ENCODE assay signal across 8 cellular contexts in genomic region chr9:137188490-137189296, GRCh38. TPM values are rescaled to one million over a fixed set of nuclear protein-coding genes. Genes with fewer than 3 reads are reported as not detected.
DNase-seq lines count a peak whose midpoint lies in the region; ATAC-seq and TF ChIP-seq lines count a peak whose summit lies in the region.

Gene ANAPC2, minus strand, starts transcription at chr9:137188560. Its CDS starts 28 bp downstream, at chr9:137188532.
Gene SSNA1, plus strand, starts transcription at chr9:137188676. Its CDS starts 51 bp downstream, at chr9:137188727.

- peak; percentile 55; the same call in 1 of the 2 replicates for TF ChIP-seq RAD21 in Ishikawa (IDR thresholded peaks at IDR 0.05; ENCODE audit: low read depth)

- peak within 1 kb of the TSS; percentile 92 to 96 (median 94) for H3K4me3 Mint-ChIP-seq in naive B cell
- peak within 1 kb of the TSS; percentile 95 for H3K4me3 Mint-ChIP-seq in stimulated activated memory B cell treated with anti-CD40 and anti-IgM and Interleukin-4, amounts not matched to agents 10 μg/mL and 1 μg/mL and 100 μg/mL, for 72 hours

- DNase-seq in DMS53 (lab: John Stamatoyannopoulos, UW) (peak; percentile 98), Panc1 (ENCODE audit: low read depth, low spot score) (peak; percentile 55), esophagus squamous epithelium (lab: John Stamatoyannopoulos, UW) (peak; percentile 62), naive B cell (peak; percentile 93)
- peak; percentile 97 for DNase-seq in activated T-cell treated with anti-CD3 and anti-CD28 coated beads, Interleukin-2, amount 50 U/mL, for 48 hours

- H3K4me1 ChIP-seq in Panc1 (ENCODE audit: control insufficient read depth, insufficient read depth, low read length) (peaks cover 28% of the 10 kb centered on the region), esophagus squamous epithelium (peaks cover 41 to 74% (median 43%) of the 10 kb centered on the region in 3 donors)

- peak within 1 kb of the TSS; percentile 74 for H3K27ac ChIP-seq in Panc1 (ENCODE audit: low read length)
- H3K27ac ChIP-seq in esophagus squamous epithelium, result peak within 1 kb of the TSS; percentile 85 to 99 (median 98)

- intact Hi-C loops in Panc1 (cut with micrococcal nuclease; ENCODE audit: unreplicated experiment), result no loop called here
- intact Hi-C loops in esophagus squamous epithelium (cut with DNase I), result loop anchor here (10.0 kb wide), 1 partner anchor 46 kb away; the partner anchor contains the start of gene SLC34A3

- no peaks in the 10 kb centered on the region; the same call in 1 of the 2 replicates for H3K36me3 ChIP-seq in Panc1 (ENCODE audit: control insufficient read depth, insufficient read depth, low read length)
- peaks cover 25 to 79% (median 32%) of the 10 kb centered on the region in 3 donors for H3K36me3 ChIP-seq in esophagus squamous epithelium

- ATAC-seq in GM21529 (IDR thresholded peaks at IDR 0.05; ENCODE audit: unreplicated experiment) (peak; percentile 68), Panc1 (peak; percentile 88), naive B cell (ENCODE audit: low read depth in 2 of 2) (peak; percentile 80 to 81)
- ATAC-seq in stimulated activated memory B cell treated with anti-CD40 and anti-IgM and Interleukin-4, amounts not matched to agents 10 μg/mL and 1 μg/mL and 100 μg/mL, for 72 hours, result peak; percentile 91

- 0% methylated on average over 25 of the region's 98 CpGs; no CpG with 5 or more reads in 1 of the 2 donors for WGBS in esophagus squamous epithelium, 2 donors

- H3K36me3 Mint-ChIP-seq in naive B cell, result peaks cover 0 to 8% of the 10 kb centered on the region in 2 donors
- peaks cover 23% of the 10 kb centered on the region for H3K36me3 Mint-ChIP-seq in stimulated activated memory B cell treated with anti-CD40 and anti-IgM and Interleukin-4, amounts not matched to agents 10 μg/mL and 1 μg/mL and 100 μg/mL, for 72 hours

- H3K9me3 ChIP-seq in Panc1 (ENCODE audit: control insufficient read depth, insufficient read depth, low read depth, low read length) (no peaks in the 10 kb centered on the region), esophagus squamous epithelium (no peaks in the 10 kb centered on the region)

- peak in 3 of 4 donors; percentile 89 to 93 (median 92) for TF ChIP-seq POLR2A in esophagus squamous epithelium (IDR thresholded peaks at IDR 0.05)

- in situ Hi-C loops in Panc1 (cut with HindIII; ENCODE audit: low pct_unique_long_range_greater_than_20kb, low sequenced_read_pairs), result no loop called here

- H3K27me3 ChIP-seq in Panc1 (ENCODE audit: control insufficient read depth, insufficient read depth, low read length) (no peaks in the 10 kb centered on the region), esophagus squamous epithelium (no peaks in the 10 kb centered on the region)

- no peaks in the 10 kb centered on the region for H3K27me3 Mint-ChIP-seq in naive B cell
- no peaks in the 10 kb centered on the region for H3K27me3 Mint-ChIP-seq in stimulated activated memory B cell treated with anti-CD40 and anti-IgM and Interleukin-4, amounts not matched to agents 10 μg/mL and 1 μg/mL and 100 μg/mL, for 72 hours

- POLR2A ChIA-PET in Panc1 (lab: Charles Lee), result interaction anchor here (0.6 kb wide), 1 partner anchor 13 kb away, joined by 3 read pairs; no protein-coding TSS in a partner anchor

- H3K4me1 Mint-ChIP-seq in naive B cell, result peaks cover 28 to 47% (median 40%) of the 10 kb centered on the region in 3 donors
- H3K4me1 Mint-ChIP-seq in stimulated activated memory B cell treated with anti-CD40 and anti-IgM and Interleukin-4, amounts not matched to agents 10 μg/mL and 1 μg/mL and 100 μg/mL, for 72 hours, result peaks cover 56% of the 10 kb centered on the region

- H3K4me3 ChIP-seq in Panc1 (ENCODE audit: low read depth in 2 of 2, low read length in 2 of 2) (peak within 1 kb of the TSS; percentile 88 to 89), esophagus squamous epithelium (peak within 1 kb of the TSS; percentile 78 to 100 (median 88))

- H3K27ac Mint-ChIP-seq in naive B cell, result peak within 1 kb of the TSS; percentile 94 to 99 (median 97)
- peak within 1 kb of the TSS; percentile 87 for H3K27ac Mint-ChIP-seq in stimulated activated memory B cell treated with anti-CD40 and anti-IgM and Interleukin-4, amounts not matched to agents 10 μg/mL and 1 μg/mL and 100 μg/mL, for 72 hours

- H3K9me3 Mint-ChIP-seq in naive B cell, result no peaks in the 10 kb centered on the region
- H3K9me3 Mint-ChIP-seq in stimulated activated memory B cell treated with anti-CD40 and anti-IgM and Interleukin-4, amounts not matched to agents 10 μg/mL and 1 μg/mL and 100 μg/mL, for 72 hours, result no peaks in the 10 kb centered on the region

- no peak for TF ChIP-seq EP300 in Ishikawa (IDR thresholded peaks at IDR 0.05; ENCODE audit: borderline replicate concordance)

- BruUV-seq in Panc1 (replicated peaks; lab: Mats Ljungman, UMichigan), result TSS peak; percentile 98

- CTCF ChIA-PET in Panc1 (lab: Charles Lee), result interaction anchor here (1.1 to 1.2 kb wide), 2 partner anchors 10 to 14 kb away, joined by 3 to 4 read pairs; no protein-coding TSS in a partner anchor

- peak; percentile 60; the same call in 1 of the 2 replicates for TF ChIP-seq CTCF in Panc1 (IDR thresholded peaks at IDR 0.05)
- peak in 4 of 6 experiments; percentile 16 to 73 (median 36) for TF ChIP-seq CTCF in esophagus squamous epithelium (IDR thresholded peaks at IDR 0.05)

TF ChIP-seq in Ishikawa, 13 proteins besides CTCF, POLR2A, EP300 and RAD21:
- TF ChIP-seq USF1 (IDR thresholded peaks at IDR 0.05) (peak; percentile 44), TCF12 (IDR thresholded peaks at IDR 0.05; ENCODE audit: low read depth) (no peak; the same call in 1 of the 2 replicates), CEBPB (IDR thresholded peaks at IDR 0.05) (no peak), NFIC (IDR thresholded peaks at IDR 0.05) (peak; percentile 59; the same call in 1 of the 2 replicates), TEAD4 (IDR thresholded peaks at IDR 0.05) (peak; percentile 53), MAX (IDR thresholded peaks at IDR 0.05) (peak; percentile 79), CREB1 (IDR thresholded peaks at IDR 0.05; ENCODE audit: low read depth) (peak; percentile 100), FOXM1 (IDR thresholded peaks at IDR 0.05; ENCODE audit: borderline replicate concordance, low read depth) (no peak), EGR1 (IDR thresholded peaks at IDR 0.05) (0 out of 2 replicates have a peak, but pooled peaks have one; percentile 29), REST (IDR thresholded peaks at IDR 0.05; ENCODE audit: low read depth) (0 out of 2 replicates have a peak, but pooled peaks have one; percentile 2), ZBTB7A (IDR thresholded peaks at IDR 0.05; ENCODE audit: low read depth) (peak; percentile 36), YY1 (IDR thresholded peaks at IDR 0.05; ENCODE audit: low read depth) (peak; percentile 90), TAF1 (IDR thresholded peaks at IDR 0.05; ENCODE audit: low read depth) (peak; percentile 53)

RNA-seq across cellular contexts. Expression of gene ANAPC2, which starts in this region (rescaled TPM):
- total RNA-seq in Panc1 (2021; ENCODE audit: unreplicated experiment) (46.0 TPM), esophagus squamous epithelium (10 to 100 TPM; 14.0 to 34.1 (median 25.1) TPM)
- 48.2 TPM for polyA plus RNA-seq in Panc1 (2012; ENCODE audit: insufficient read length)
- 1 to 10 TPM; 6.1 to 9.3 (median 7.5) TPM for polyA plus RNA-seq in naive B cell (ENCODE audit: low read depth in 6 of 6)

RNA-seq across cellular contexts. Expression of gene SSNA1, which starts in this region (rescaled TPM):
- 86.9 TPM for total RNA-seq in Panc1 (2021; ENCODE audit: unreplicated experiment)
- 159 TPM for polyA plus RNA-seq in Panc1 (2012; ENCODE audit: insufficient read length)
- 100 to 1,000 TPM in 2 of 4 donors, 10 to 100 TPM in 2; 67.1 to 124 (median 96.7) TPM for total RNA-seq in esophagus squamous epithelium
- polyA plus RNA-seq in naive B cell (ENCODE audit: low read depth in 6 of 6), result 100 to 1,000 TPM; 112 to 145 (median 132) TPM

Comparison
In these comparisons a context has a peak if more than half of its experiments do, and no peak if none do; other contexts are left out.
1. Peak in every context shown above with its lines: DNase-seq, ATAC-seq, H3K4me3 ChIP-seq and H3K27ac ChIP-seq.